ENCODE assay signal across 11 cellular contexts in the genomic region with DNA sequence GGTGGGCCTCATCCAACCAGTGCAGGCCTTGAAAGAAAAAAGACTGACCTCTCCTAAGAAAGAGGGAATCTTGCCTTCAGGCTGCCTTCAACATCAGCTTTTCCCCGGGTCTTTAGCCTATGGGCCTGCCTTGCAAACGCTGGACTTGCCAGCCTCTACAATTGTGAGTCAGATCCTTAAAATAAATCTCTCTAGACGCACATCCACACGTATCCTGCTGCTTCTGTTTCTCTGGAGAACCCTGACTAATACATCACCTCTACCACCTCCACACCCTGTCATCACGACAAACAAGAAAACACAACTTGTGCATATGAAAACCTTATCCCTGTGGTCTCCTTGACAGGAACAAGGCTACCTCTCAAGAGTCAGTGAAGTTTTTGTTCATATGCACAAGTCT. TPM values are rescaled to one million over a fixed set of nuclear protein-coding genes. Genes with fewer than 3 reads are reported as not detected.
A peak's percentile ranks its signal among the peaks of the same experiment; 100 is the strongest.
DNase-seq lines count a peak whose midpoint lies in the region; ATAC-seq, FAIRE-seq and TF ChIP-seq lines count a peak whose summit lies in the region.
"Had no signal": no experiment of that assay in that cellular context is flagged by ENCODE, and none has a peak within 500 bp of the region (broad histone marks: within the 10 kb centered on the region; RNA-seq: fewer than 3 reads in every experiment).

No MANE protein-coding gene starts in this region.

- TF ChIP-seq CTCF in HCT116 (IDR thresholded peaks at IDR 0.05 in 2 of 3, conservative IDR thresholded peaks at IDR 0.05 in 1 of 3; ENCODE audit: borderline replicate concordance in 1 of 3, insufficient read depth in 1 of 3, low read depth in 2 of 3, low read length in 2 of 3) (no peak), astrocyte (IDR thresholded peaks at IDR 0.05; ENCODE audit: insufficient read depth, low read depth, low read length) (no peak)

- no peaks in the 10 kb centered on the region for H3K27me3 Mint-ChIP-seq in astrocyte (ENCODE audit: low read depth, unreplicated experiment)
- H3K27me3 Mint-ChIP-seq in activated T-helper 2 cell treated with anti-CD3 and anti-CD28 coated beads, Interferon-gamma antibody, Interleukin-2, Interleukin-4, amounts not matched to agents 10 μg/mL and 5 μg/mL and 100 μg/mL, durations not matched to agents 14 hours and 24 hours and 36 hours (ENCODE audit: low read depth), result no peaks in the 10 kb centered on the region

- BruUV-seq in HCT116 (replicated peaks; lab: Mats Ljungman, UMichigan), result no TSS peak

- H3K27ac ChIP-seq in HCT116 (ENCODE audit: low read depth, low read length) (no peak overlapping the region), astrocyte (ENCODE audit: low read depth, low read length) (peak overlapping the region; percentile 71)
- H3K27ac ChIP-seq: stomach had no signal

- peaks cover 27% of the 10 kb centered on the region for H3K4me1 Mint-ChIP-seq in astrocyte (ENCODE audit: low read depth, unreplicated experiment)
- H3K4me1 Mint-ChIP-seq in activated T-helper 2 cell treated with anti-CD3 and anti-CD28 coated beads, Interferon-gamma antibody, Interleukin-2, Interleukin-4, amounts not matched to agents 10 μg/mL and 5 μg/mL and 100 μg/mL, durations not matched to agents 14 hours and 24 hours and 36 hours (ENCODE audit: low read depth), result peaks cover 4% of the 10 kb centered on the region

- peaks cover 3% of the 10 kb centered on the region; the same call in 1 of the 2 replicates for H4K20me1 ChIP-seq in HCT116 (ENCODE audit: insufficient read depth)
- peaks cover 90% of the 10 kb centered on the region for H4K20me1 ChIP-seq in astrocyte (ENCODE audit: insufficient read depth, low read length)

- H3K9ac ChIP-seq in HCT116 (ENCODE audit: low read length) (no peak overlapping the region), astrocyte (ENCODE audit: low read length) (peak overlapping the region; percentile 48)

- H3K4me2 ChIP-seq in HCT116 (ENCODE audit: low read length) (peak overlapping the region; percentile 37; the same call in 1 of the 2 replicates), astrocyte (ENCODE audit: low read length) (peak overlapping the region; percentile 73)

- peak overlapping the region; percentile 89 for H3K27ac Mint-ChIP-seq in astrocyte (ENCODE audit: unreplicated experiment)
- H3K27ac Mint-ChIP-seq in activated T-helper 2 cell treated with anti-CD3 and anti-CD28 coated beads, Interferon-gamma antibody, Interleukin-2, Interleukin-4, amounts not matched to agents 10 μg/mL and 5 μg/mL and 100 μg/mL, durations not matched to agents 14 hours and 24 hours and 36 hours, result no peak overlapping the region
- H3K27ac Mint-ChIP-seq in activated naive CD4-positive, alpha-beta T cell treated with anti-CD3 and anti-CD28 coated beads, Interleukin-2, amount 50 U/mL, for 72 hours, result no peak overlapping the region
- H3K27ac Mint-ChIP-seq: T-helper 2 cell treated with Interferon-gamma antibody and Interleukin-4, amounts not matched to agents 5 μg/mL and 100 μg/mL, for 36 hours had no signal

- RAD21 ChIA-PET in HCT116 (lab: Charles Lee; ENCODE audit: low non-redundant PET in 1 of 2, low total read pairs in 2 of 2, uncharacterized antibody in 2 of 2, unreplicated experiment in 2 of 2), result no interaction called here

- ATAC-seq in HCT116 (no peak), left cardiac atrium (peak; percentile 34 to 77)
- ATAC-seq in activated naive CD4-positive, alpha-beta T cell treated with anti-CD3 and anti-CD28 coated beads, Interleukin-2, amount 50 U/mL, for 72 hours, result no peak

- H2AFZ ChIP-seq in HCT116 (ENCODE audit: low read depth, low read length, poor library complexity, severe bottlenecking) (no peak overlapping the region), astrocyte (ENCODE audit: low read depth, low read length) (no peak overlapping the region)

- H3K27me3 ChIP-seq in HCT116 (ENCODE audit: insufficient read depth, low read length) (no peaks in the 10 kb centered on the region), astrocyte (ENCODE audit: insufficient read depth, low read length) (no peaks in the 10 kb centered on the region)
- H3K27me3 ChIP-seq: stomach had no signal

- peaks cover 0 to 6% of the 10 kb centered on the region in 2 experiments; a peak in 2 of 4 replicates for H3K9me3 ChIP-seq in HCT116 (ENCODE audit: control insufficient read depth in 1 of 2, insufficient read depth in 1 of 2, low read depth in 1 of 2, low read length in 2 of 2)
- no peaks in the 10 kb centered on the region for H3K9me3 ChIP-seq in astrocyte (ENCODE audit: insufficient read depth, low read depth, low read length)
- H3K9me3 ChIP-seq: stomach had no signal

- H3K36me3 ChIP-seq in HCT116 (ENCODE audit: control insufficient read depth in 1 of 2, insufficient read depth in 2 of 2, low read length in 2 of 2) (peaks cover 0 to 5% of the 10 kb centered on the region in 2 experiments; a peak in 1 of 4 replicates), astrocyte (ENCODE audit: insufficient read depth, low read length) (no peaks in the 10 kb centered on the region)

- H3K4me1 ChIP-seq in HCT116 (ENCODE audit: control insufficient read depth in 1 of 2, insufficient read depth in 2 of 2, low read length in 2 of 2), result peaks cover 0 to 12% of the 10 kb centered on the region in 2 experiments; a peak in 2 of 4 replicates
- peaks cover 22% of the 10 kb centered on the region for H3K4me1 ChIP-seq in astrocyte (ENCODE audit: insufficient read depth, low read length)

- peaks cover 3% of the 10 kb centered on the region for H3K36me3 Mint-ChIP-seq in astrocyte (ENCODE audit: low read depth, unreplicated experiment)
- H3K36me3 Mint-ChIP-seq in activated T-helper 2 cell treated with anti-CD3 and anti-CD28 coated beads, Interferon-gamma antibody, Interleukin-2, Interleukin-4, amounts not matched to agents 10 μg/mL and 5 μg/mL and 100 μg/mL, durations not matched to agents 14 hours and 24 hours and 36 hours (ENCODE audit: low read depth), result no peaks in the 10 kb centered on the region
- peaks cover 6% of the 10 kb centered on the region in 2 donors for H3K36me3 Mint-ChIP-seq in activated naive CD4-positive, alpha-beta T cell treated with anti-CD3 and anti-CD28 coated beads, Interleukin-2, amount 50 U/mL, for 72 hours

- CTCF ChIA-PET in HCT116 (lab: Charles Lee), result no interaction called here

- POLR2A ChIA-PET in HCT116 (lab: Charles Lee), result no interaction called here

- FAIRE-seq in astrocyte (lab: Jason Lieb, UNC), result no peak

- H3K4me3 Mint-ChIP-seq in astrocyte (ENCODE audit: unreplicated experiment), result no peak overlapping the region
- H3K4me3 Mint-ChIP-seq in activated T-helper 2 cell treated with anti-CD3 and anti-CD28 coated beads, Interferon-gamma antibody, Interleukin-2, Interleukin-4, amounts not matched to agents 10 μg/mL and 5 μg/mL and 100 μg/mL, durations not matched to agents 14 hours and 24 hours and 36 hours (ENCODE audit: low read depth), result no peak overlapping the region
- H3K4me3 Mint-ChIP-seq: T-helper 2 cell treated with Interferon-gamma antibody and Interleukin-4, amounts not matched to agents 5 μg/mL and 100 μg/mL, for 36 hours had no signal

- DNase-seq in HCT116 (ENCODE audit: low read depth, low spot score) (no peak), astrocyte (ENCODE audit: low read depth) (peak; percentile 95), left cardiac atrium (no peak), stromal cell of bone marrow (ENCODE audit: low read depth) (peak; percentile 71), GF-D8 (lab: John Stamatoyannopoulos, UW) (no peak)
- no peak for DNase-seq in activated T-helper 2 cell treated with anti-CD3 and anti-CD28 coated beads, Interferon-gamma antibody, Interleukin-2, Interleukin-4, amounts not matched to agents 10 μg/mL and 5 μg/mL and 100 μg/mL, durations not matched to agents 14 hours and 24 hours and 36 hours (ENCODE audit: low spot score)
- DNase-seq in activated naive CD4-positive, alpha-beta T cell treated with anti-CD3 and anti-CD28 coated beads, Interleukin-2, amount 50 U/mL, for 72 hours (ENCODE audit: low spot score in 2 of 2), result no peak
- DNase-seq: activated T-cell treated with anti-CD3 and anti-CD28 coated beads, Interleukin-2, amount 50 U/mL, for 48 hours; stomach had no signal

- H3K9me3 Mint-ChIP-seq in astrocyte (ENCODE audit: unreplicated experiment), result peaks cover 2% of the 10 kb centered on the region
- peaks cover 4% of the 10 kb centered on the region for H3K9me3 Mint-ChIP-seq in activated T-helper 2 cell treated with anti-CD3 and anti-CD28 coated beads, Interferon-gamma antibody, Interleukin-2, Interleukin-4, amounts not matched to agents 10 μg/mL and 5 μg/mL and 100 μg/mL, durations not matched to agents 14 hours and 24 hours and 36 hours
- peaks cover 0 to 3% of the 10 kb centered on the region in 2 donors for H3K9me3 Mint-ChIP-seq in activated naive CD4-positive, alpha-beta T cell treated with anti-CD3 and anti-CD28 coated beads, Interleukin-2, amount 50 U/mL, for 72 hours

- H3K9me2 ChIP-seq in HCT116 (ENCODE audit: insufficient read depth), result no peaks in the 10 kb centered on the region

- no peak for TF ChIP-seq RAD21 in HCT116 (IDR thresholded peaks at IDR 0.05; ENCODE audit: low read depth)

- TF ChIP-seq POLR2A in HCT116 (IDR thresholded peaks at IDR 0.05; ENCODE audit: borderline replicate concordance, extremely low read depth, insufficient read depth, insufficient read length), result no peak

- H3K4me3 ChIP-seq in HCT116 (replicated peaks in 1 of 2; ENCODE audit: low read depth in 1 of 2, low read length in 2 of 2), result no peak overlapping the region
- no peak overlapping the region for H3K4me3 ChIP-seq in astrocyte (ENCODE audit: insufficient read depth, low read depth, low read length)
- H3K4me3 ChIP-seq: lung, stomach had no signal

- intact Hi-C loops in HCT116 (cut with micrococcal nuclease), result no loop called here
- intact Hi-C loops in left cardiac atrium (cut with DNase I), result no loop called here
- intact Hi-C loops in activated T-helper 2 cell treated with anti-CD3 and anti-CD28 coated beads, Interferon-gamma antibody, Interleukin-2, Interleukin-4, amounts not matched to agents 10 μg/mL and 5 μg/mL and 100 μg/mL, durations not matched to agents 14 hours and 24 hours and 36 hours (cut with micrococcal nuclease), result no loop called here

- peaks cover 98% of the 10 kb centered on the region for H3K79me2 ChIP-seq in HCT116 (ENCODE audit: insufficient read depth, low read length)
- peaks cover 95% of the 10 kb centered on the region for H3K79me2 ChIP-seq in astrocyte (ENCODE audit: insufficient read depth, low read length)

TF ChIP-seq in HCT116, 20 proteins besides CTCF, POLR2A, EP300 and RAD21 (continues in another document):
- no peak for TF ChIP-seq ZNF274 (IDR thresholded peaks at IDR 0.05; ENCODE audit: low read depth, low read length)
- TF ChIP-seq EZH2phosphoT487 (IDR thresholded peaks at IDR 0.05; ENCODE audit: borderline replicate concordance), result no peak
- no peak for TF ChIP-seq ELF1 (IDR thresholded peaks at IDR 0.05; ENCODE audit: borderline replicate concordance, low read depth)

RNA-seq across cellular contexts. Expression of a gene that starts 11.8 kb away (rescaled TPM):
- 143 TPM for total RNA-seq in HCT116 (2021; ENCODE audit: unreplicated experiment)
- 111 and 117 TPM in 2 replicates for polyA plus RNA-seq in HCT116 (2012)
- 116 and 117 TPM in 2 replicates for total RNA-seq in astrocyte
- 10 to 100 TPM; 44.9 to 49.4 TPM for total RNA-seq in left cardiac atrium
- 52.7 and 53.1 TPM in 2 replicates for total RNA-seq in activated T-helper 2 cell treated with anti-CD3 and anti-CD28 coated beads, Interferon-gamma antibody, Interleukin-2, Interleukin-4, amounts not matched to agents 10 μg/mL and 5 μg/mL and 100 μg/mL, durations not matched to agents 14 hours and 24 hours and 36 hours
- 10 to 100 TPM; 19.2 to 40.6 TPM for total RNA-seq in activated naive CD4-positive, alpha-beta T cell treated with anti-CD3 and anti-CD28 coated beads, Interleukin-2, amount 50 U/mL, for 72 hours

Comparison
In these comparisons a context has a peak if more than half of its experiments do, and no peak if none do; other contexts are left out.
1. ATAC-seq: peak in left cardiac atrium (2 of 2); none in HCT116 (single experiment) and activated naive CD4-positive, alpha-beta T cell treated with anti-CD3 and anti-CD28 coated beads, Interleukin-2, amount 50 U/mL, for 72 hours (0 of 2).
2. DNase-seq: peak in astrocyte (single experiment) and stromal cell of bone marrow (single experiment); none in HCT116 (single experiment), left cardiac atrium (single experiment), activated T-helper 2 cell treated with anti-CD3 and anti-CD28 coated beads, Interferon-gamma antibody, Interleukin-2, Interleukin-4, amounts not matched to agents 10 μg/mL and 5 μg/mL and 100 μg/mL, durations not matched to agents 14 hours and 24 hours and 36 hours (single experiment), GF-D8 (single experiment) and activated naive CD4-positive, alpha-beta T cell treated with anti-CD3 and anti-CD28 coated beads, Interleukin-2, amount 50 U/mL, for 72 hours (0 of 2).